11 cellular contexts compared by ENCODE assay signal in genomic region chr20:25525857-25526256, GRCh38. TPM values are rescaled to one million over a fixed set of nuclear protein-coding genes. Genes with fewer than 3 reads are reported as not detected.
A peak's percentile ranks its signal among the peaks of the same experiment; 100 is the strongest.
DNase-seq lines count a peak whose midpoint lies in the region; ATAC-seq lines count a peak whose summit lies in the region.
"Had no signal": no experiment of that assay in that cellular context is flagged by ENCODE, and none has a peak within 500 bp of the region (broad histone marks: within the 10 kb centered on the region; RNA-seq: fewer than 3 reads in every experiment).

No MANE protein-coding gene starts in this region.

- DNase-seq in SIG-M5 treated with dmso at 0.1 percent for 504 hours (lab: John Stamatoyannopoulos, UW; ENCODE audit: unreplicated experiment) (peak; percentile 26), SIG-M5 (lab: John Stamatoyannopoulos, UW) (no peak), amniotic stem cell (lab: John Stamatoyannopoulos, UW) (peak; percentile 88), iris pigment epithelial cell (ENCODE audit: low read depth) (peak; percentile 99), amygdala (lab: John Stamatoyannopoulos, UW) (no peak), cardiac septum (ENCODE audit: low spot score) (no peak), NCI-H82 (lab: John Stamatoyannopoulos, UW) (no peak)
- DNase-seq: activated T-cell treated with anti-CD3 and anti-CD28 coated beads for 4 hours, NCI-H524 treated with DMSO at 0.1 percent for 48 hours, retina had no signal

- no peak for ATAC-seq in GM19328 (IDR thresholded peaks at IDR 0.05; ENCODE audit: unreplicated experiment)

- intact Hi-C loops in cardiac septum (cut with DNase I) = no loop called here

RNA-seq across cellular contexts. Expression of gene NINL, which starts 59.5 kb away (rescaled TPM):
- total RNA-seq in cardiac septum = 1.4 TPM

Comparison
In these comparisons a context has a peak if more than half of its experiments do, and no peak if none do; other contexts are left out.
1. DNase-seq: peak in SIG-M5 treated with dmso at 0.1 percent for 504 hours (single experiment), amniotic stem cell (single experiment) and iris pigment epithelial cell (single experiment); none in SIG-M5 (single experiment), amygdala (0 of 56), cardiac septum (single experiment) and NCI-H82 (single experiment).